20 cellular contexts compared by ENCODE assay signal in the genomic region with DNA sequence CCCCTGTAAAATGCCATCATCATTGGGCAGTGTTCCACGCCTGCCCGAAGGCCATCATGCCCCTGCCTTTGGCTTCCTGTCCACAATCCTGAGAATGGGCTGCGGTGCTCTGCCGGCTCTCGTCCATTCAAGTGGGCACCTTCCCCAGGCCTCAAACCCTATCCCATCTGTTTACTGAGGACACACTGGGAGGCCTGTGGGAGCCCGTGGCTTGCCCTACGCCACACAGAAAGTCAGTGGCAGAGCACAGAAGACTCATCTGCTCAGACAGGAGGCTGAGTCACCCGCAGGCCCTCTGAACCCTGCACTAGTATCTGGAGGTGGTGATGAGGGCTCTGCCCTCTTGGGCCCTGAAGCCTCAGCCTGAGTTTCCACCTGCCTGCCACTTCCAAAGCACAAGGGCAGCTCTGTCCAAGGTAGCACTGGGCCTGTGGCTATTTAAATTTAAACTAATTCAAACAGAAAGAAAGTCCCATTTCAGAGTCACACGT. TPM values are rescaled to one million over a fixed set of nuclear protein-coding genes. Genes with fewer than 3 reads are reported as not detected.
DNase-seq lines count a peak whose midpoint lies in the region; ATAC-seq, FAIRE-seq and TF ChIP-seq lines count a peak whose summit lies in the region.
"Had no signal": no experiment of that assay in that cellular context is flagged by ENCODE, and none has a peak within 500 bp of the region (broad histone marks: within the 10 kb centered on the region; RNA-seq: fewer than 3 reads in every experiment).

No MANE protein-coding gene starts in this region.

- no peak overlapping the region for H3K18ac ChIP-seq in neuronal stem cell (ENCODE audit: low read length)

- no peak overlapping the region for H3K4me3 ChIP-seq in neuronal stem cell (ENCODE audit: low read length in 2 of 2)
- H3K4me3 ChIP-seq: GM23338, K562 had no signal

- H3K36me3 ChIP-seq in neuronal stem cell (replicated peaks in 1 of 2; ENCODE audit: control insufficient read depth in 2 of 2, insufficient read depth in 2 of 2, low read length in 2 of 2) = peaks cover 0 to 2% of the 10 kb centered on the region in 2 donors

- no peak overlapping the region for H2AFZ ChIP-seq in neuronal stem cell (ENCODE audit: low read length)
- H2AFZ ChIP-seq: GM23338 had no signal

- H3K27me3 ChIP-seq in neuronal stem cell (ENCODE audit: control insufficient read depth in 3 of 3, insufficient read depth in 3 of 3, low read depth in 1 of 3, low read length in 3 of 3) = peaks cover 0 to 18% (median 4%) of the 10 kb centered on the region in 3 experiments

- no peak overlapping the region for H4K8ac ChIP-seq in neuronal stem cell (ENCODE audit: low read depth, low read length)

- no peak overlapping the region for H2BK5ac ChIP-seq in neuronal stem cell (ENCODE audit: low read length)

- no peak overlapping the region for H3K27ac ChIP-seq in neuronal stem cell (replicated peaks; ENCODE audit: low read length)

- FAIRE-seq in GM12891 (lab: Jason Lieb, UNC) = no peak
- FAIRE-seq: colon, GM12892, K562, RCC 7860 had no signal

- no peak overlapping the region for H3K23ac ChIP-seq in neuronal stem cell (ENCODE audit: low read depth, low read length, poor library complexity)

- H3K4me1 ChIP-seq in neuronal stem cell (ENCODE audit: control insufficient read depth in 2 of 2, insufficient read depth in 1 of 2, low read depth in 1 of 2, low read length in 2 of 2) = no peaks in the 10 kb centered on the region

- no peak for ATAC-seq in HG02885 (IDR thresholded peaks at IDR 0.05; ENCODE audit: poor library complexity, unreplicated experiment)
- ATAC-seq: GM23338, K562, WTC11 had no signal

- no peak overlapping the region for H3K9ac ChIP-seq in neuronal stem cell (ENCODE audit: low read depth, low read length, poor library complexity)

- H2AK5ac ChIP-seq in neuronal stem cell (ENCODE audit: low read depth, low read length) = peak overlapping the region; percentile 67

- no peak overlapping the region for H3K4me2 ChIP-seq in neuronal stem cell (ENCODE audit: insufficient read depth, low read length, poor library complexity, severe bottlenecking)
- H3K4me2 ChIP-seq: GM23338 had no signal

- no peak overlapping the region for H2BK12ac ChIP-seq in neuronal stem cell (ENCODE audit: low read length)

- no peak overlapping the region for H2BK15ac ChIP-seq in neuronal stem cell (ENCODE audit: low read length)

- no peaks in the 10 kb centered on the region for H3K9me3 ChIP-seq in neuronal stem cell (replicated peaks in 1 of 2; ENCODE audit: control insufficient read depth in 2 of 2, insufficient read depth in 1 of 2, low read depth in 1 of 2, low read length in 2 of 2)

- no peak overlapping the region for H2BK120ac ChIP-seq in neuronal stem cell (ENCODE audit: low read depth, low read length)

- no peak overlapping the region for H3K14ac ChIP-seq in neuronal stem cell (ENCODE audit: low read length)

- H4K91ac ChIP-seq in neuronal stem cell (ENCODE audit: low read depth, low read length, poor library complexity) = no peak overlapping the region

- TF ChIP-seq POLR2A in GM12891 (IDR thresholded peaks at IDR 0.05; ENCODE audit: low read depth, low read length) = no peak

- DNase-seq in AG20443 (ENCODE audit: low spot score) (peak; percentile 10), GM03348 (ENCODE audit: low spot score) (peak; percentile 2), neuronal stem cell (ENCODE audit: low spot score) (no peak), superior temporal gyrus (ENCODE audit: extremely low spot score) (no peak), GM12891 (ENCODE audit: insufficient read length, low spot score) (no peak), Kasumi-1 (lab: John Stamatoyannopoulos, UW) (no peak)
- DNase-seq in activated T-cell treated with anti-CD3 and anti-CD28 coated beads, Interleukin-2, amount 50 U/mL, for 48 hours = peak; percentile 15 to 19
- DNase-seq: activated naive CD8-positive, alpha-beta T cell treated with anti-CD3 and anti-CD28 coated beads, Interleukin-2, amount 10 ng/mL, durations not matched to agents 7 days and 5 days; AML-193; DMS79; glutamatergic neuron; midbrain; nephron progenitor cell had no signal

- no peaks in the 10 kb centered on the region for H3K79me1 ChIP-seq in neuronal stem cell (ENCODE audit: low read depth, low read length)

- no CpG with 5 or more reads among the region's 9 CpGs for WGBS in neuronal stem cell (ENCODE audit: extremely low coverage in 2 of 2, insufficient read length in 2 of 2, insufficient replicate concordance in 1 of 2), 2 donors

- no peak overlapping the region for H3K4ac ChIP-seq in neuronal stem cell (ENCODE audit: low read length)

TF ChIP-seq in GM12891, 5 proteins besides CTCF, POLR2A, EP300 and RAD21:
- TF ChIP-seq POU2F2 (IDR thresholded peaks at IDR 0.05; ENCODE audit: low read depth, low read length) (no peak), PAX5 (IDR thresholded peaks at IDR 0.05; ENCODE audit: insufficient read depth, low read length, severe bottlenecking) (no peak), SPI1 (IDR thresholded peaks at IDR 0.05; ENCODE audit: low read depth, low read length) (no peak), POLR2AphosphoS5 (IDR thresholded peaks at IDR 0.05; ENCODE audit: low read depth, low read length) (no peak), TAF1 (IDR thresholded peaks at IDR 0.05; ENCODE audit: low read depth, low read length) (no peak)

RNA-seq across cellular contexts. Expression of gene ANKRD53, which starts 19.1 kb away (rescaled TPM):
- 0.33 TPM for polyA plus RNA-seq in neuronal stem cell (2013, experiment 1 of 2)
- polyA plus RNA-seq in neuronal stem cell (2013, experiment 2 of 2) = 0.35 TPM
- 0.14 TPM for polyA plus RNA-seq in GM12891 (2012; ENCODE audit: low read depth, missing spikeins)
- polyA plus RNA-seq: K562 had no signal

RNA-seq across cellular contexts. Expression of gene ATP6V1B1, which starts 23.6 kb away (rescaled TPM):
- 1.9 TPM for polyA plus RNA-seq in neuronal stem cell (2013, experiment 1 of 2)
- polyA plus RNA-seq in neuronal stem cell (2013, experiment 2 of 2) = 2.3 TPM
- polyA plus RNA-seq in GM12891 (2012; ENCODE audit: low read depth, missing spikeins) = not detected
- polyA plus RNA-seq: GM23338, K562 had no signal

RNA-seq across cellular contexts. Expression of gene TEX261, which starts 35.4 kb away (rescaled TPM):
- 16.7 TPM for polyA plus RNA-seq in neuronal stem cell (2013, experiment 1 of 2)
- 16.5 TPM for polyA plus RNA-seq in neuronal stem cell (2013, experiment 2 of 2)
- 24.3 TPM for polyA plus RNA-seq in GM12891 (2012; ENCODE audit: low read depth, missing spikeins)

RNA-seq across cellular contexts. Expression of gene VAX2, which starts 58.9 kb away (rescaled TPM):
- polyA plus RNA-seq in neuronal stem cell (2013, experiment 1 of 2) = 2.1 TPM
- polyA plus RNA-seq in neuronal stem cell (2013, experiment 2 of 2) = 2.4 TPM
- polyA plus RNA-seq in GM12891 (2012; ENCODE audit: low read depth, missing spikeins) = not detected
- polyA plus RNA-seq: GM23338, K562 had no signal

Comparison
In these comparisons a context has a peak if more than half of its experiments do, and no peak if none do; other contexts are left out.
1. DNase-seq: peak in AG20443 (single experiment), GM03348 (single experiment) and activated T-cell treated with anti-CD3 and anti-CD28 coated beads, Interleukin-2, amount 50 U/mL, for 48 hours (2 of 2); none in neuronal stem cell (single experiment), superior temporal gyrus (single experiment), GM12891 (single experiment) and Kasumi-1 (0 of 2).